20 cellular contexts compared by ENCODE assay signal in genomic region chr9:75467141-75467540, GRCh38.
"Had no signal": no experiment of that assay in that cellular context is flagged by ENCODE, and none has a peak within 500 bp of the region (broad histone marks: within the 10 kb centered on the region; RNA-seq: fewer than 3 reads in every experiment).

No MANE protein-coding gene starts in this region.

- H3K4me3 ChIP-seq: cardiac muscle cell, gastrocnemius medialis, heart right ventricle, lung, upper lobe of left lung had no signal

- H3K36me3 Mint-ChIP-seq: activated naive CD8-positive, alpha-beta T cell treated with anti-CD3 and anti-CD28 coated beads, Interleukin-2, amount 10 ng/mL, durations not matched to agents 7 days and 5 days; naive thymus-derived CD4-positive, alpha-beta T cell had no signal

- DNase-seq: activated CD4-positive, alpha-beta T cell treated with anti-CD3 and anti-CD28 coated beads for 4 hours; activated CD4-positive, alpha-beta T cell treated with anti-CD3 and anti-CD28 coated beads, Interleukin-2, amount 50 U/mL, for 48 hours; activated CD4-positive, CD25-positive, alpha-beta regulatory T cell; activated naive CD4-positive, alpha-beta T cell treated with anti-CD3 and anti-CD28 coated beads for 36 hours; activated naive CD8-positive, alpha-beta T cell treated with anti-CD3 and anti-CD28 coated beads, Interleukin-2, amount 10 ng/mL, durations not matched to agents 7 days and 5 days; activated T-cell treated with anti-CD3 and anti-CD28 coated beads, Interleukin-2, amount 50 U/mL, for 48 hours; amygdala; heart right ventricle; islet precursor cell; left colon; naive thymus-derived CD4-positive, alpha-beta T cell; stimulated activated CD4-positive, alpha-beta T cell treated with anti-CD3 and anti-CD28 coated beads, Interleukin-4, amount 100 ng/mL, for 24 hours; stimulated activated naive CD4-positive, alpha-beta T cell treated with Interleukin-2 at 50 U/mL for 16 hours; SW 1271; T-helper 17 cell; upper lobe of left lung had no signal

- H3K27ac ChIP-seq: cardiac muscle cell, gastrocnemius medialis, heart right ventricle, upper lobe of left lung had no signal

- H3K4me3 Mint-ChIP-seq: activated naive CD4-positive, alpha-beta T cell treated with anti-CD3 and anti-CD28 coated beads for 36 hours; activated naive CD8-positive, alpha-beta T cell treated with anti-CD3 and anti-CD28 coated beads, Interleukin-2, amount 10 ng/mL, durations not matched to agents 7 days and 5 days; naive thymus-derived CD4-positive, alpha-beta T cell; T-helper 17 cell had no signal

- H3K27ac Mint-ChIP-seq: activated naive CD4-positive, alpha-beta T cell treated with anti-CD3 and anti-CD28 coated beads for 36 hours; activated naive CD8-positive, alpha-beta T cell treated with anti-CD3 and anti-CD28 coated beads, Interleukin-2, amount 10 ng/mL, durations not matched to agents 7 days and 5 days; naive thymus-derived CD4-positive, alpha-beta T cell; progenitor cell of endocrine pancreas; T-helper 17 cell had no signal

- H3K4me1 ChIP-seq: gastrocnemius medialis, heart right ventricle, upper lobe of left lung had no signal

- H3K9me3 ChIP-seq: gastrocnemius medialis, heart right ventricle, upper lobe of left lung had no signal

- H3K27me3 ChIP-seq: cardiac muscle cell, gastrocnemius medialis, heart right ventricle, upper lobe of left lung had no signal

- H3K27me3 Mint-ChIP-seq: progenitor cell of endocrine pancreas, T-helper 17 cell had no signal

- H3K4me1 Mint-ChIP-seq: naive thymus-derived CD4-positive, alpha-beta T cell; T-helper 17 cell had no signal

- ATAC-seq: left colon; naive thymus-derived CD4-positive, alpha-beta T cell; T-helper 17 cell had no signal

- H3K9me3 Mint-ChIP-seq: activated naive CD4-positive, alpha-beta T cell treated with anti-CD3 and anti-CD28 coated beads for 36 hours; activated naive CD8-positive, alpha-beta T cell treated with anti-CD3 and anti-CD28 coated beads, Interleukin-2, amount 10 ng/mL, durations not matched to agents 7 days and 5 days had no signal

- H3K36me3 ChIP-seq: cardiac muscle cell, gastrocnemius medialis, heart right ventricle, upper lobe of left lung had no signal
